ENCODE assay signal across 20 cellular contexts in genomic region chr3:140247775-140248174, GRCh38.
DNase-seq lines count a peak whose midpoint lies in the region; TF ChIP-seq lines count a peak whose summit lies in the region.
"Had no signal": no experiment of that assay in that cellular context is flagged by ENCODE, and none has a peak within 500 bp of the region (broad histone marks: within the 10 kb centered on the region; RNA-seq: fewer than 3 reads in every experiment).

No MANE protein-coding gene starts in this region.

- H3K27me3 Mint-ChIP-seq in MCF 10A (ENCODE audit: insufficient read depth, unreplicated experiment): peaks cover 14% of the 10 kb centered on the region

- BruUV-seq in mammary epithelial cell (replicated peaks; lab: Mats Ljungman, UMichigan): no TSS peak
- no TSS peak for BruUV-seq in MCF 10A (replicated peaks; lab: Mats Ljungman, UMichigan)

- H3K27me3 ChIP-seq in mammary epithelial cell (ENCODE audit: insufficient read depth, low read length): peaks cover 2% of the 10 kb centered on the region
- no peaks in the 10 kb centered on the region for H3K27me3 ChIP-seq in osteoblast (ENCODE audit: insufficient read depth, low read length)
- H3K27me3 ChIP-seq in left ventricle myocardium inferior (ENCODE audit: low read depth): no peaks in the 10 kb centered on the region
- H3K27me3 ChIP-seq: SJCRH30 had no signal

- H3K4me1 ChIP-seq in mammary epithelial cell (ENCODE audit: insufficient read depth, low read length) (no peaks in the 10 kb centered on the region), osteoblast (ENCODE audit: insufficient read depth, low read length) (no peaks in the 10 kb centered on the region), left ventricle myocardium inferior (peaks cover 6% of the 10 kb centered on the region)

- H3K9me3 ChIP-seq in mammary epithelial cell (replicated peaks; ENCODE audit: insufficient read depth, low read length): no peaks in the 10 kb centered on the region
- H3K9me3 ChIP-seq in osteoblast (ENCODE audit: low read depth, low read length): no peaks in the 10 kb centered on the region
- H3K9me3 ChIP-seq in left ventricle myocardium inferior (replicated peaks): no peaks in the 10 kb centered on the region
- H3K9me3 ChIP-seq: HAP-1, SJCRH30 had no signal

- no peaks in the 10 kb centered on the region for H3K36me3 ChIP-seq in mammary epithelial cell (ENCODE audit: insufficient read depth, low read length)
- no peaks in the 10 kb centered on the region for H3K36me3 ChIP-seq in osteoblast (ENCODE audit: insufficient read depth, low read length)
- H3K36me3 ChIP-seq in left ventricle myocardium inferior: no peaks in the 10 kb centered on the region
- H3K36me3 ChIP-seq: HAP-1, SJCRH30 had no signal

- no peak overlapping the region for H3K9ac ChIP-seq in mammary epithelial cell (ENCODE audit: insufficient read depth, low read length)

- H3K4me2 ChIP-seq in mammary epithelial cell (ENCODE audit: insufficient read depth, low read depth, low read length) (no peak overlapping the region), osteoblast (ENCODE audit: insufficient read depth, low read length) (no peak overlapping the region)

- in situ Hi-C loops in mammary epithelial cell (cut with MboI; ENCODE audit: low sequenced_read_pairs in 2 of 2): no loop called here

- peak; percentile 13 for DNase-seq in mammary epithelial cell
- DNase-seq in MCF 10A (ENCODE audit: unreplicated experiment): no peak
- DNase-seq in SW480 (ENCODE audit: low spot score): peak; percentile 95
- peak; percentile 15 for DNase-seq in osteoblast (ENCODE audit: insufficient read length, low spot score, missing footprints)
- no peak for DNase-seq in activated effector memory CD4-positive, alpha-beta T cell treated with anti-CD3 and anti-CD28 coated beads, Interleukin-2, amount 50 U/mL, for 16 hours
- DNase-seq in left ventricle myocardium inferior: no peak
- DNase-seq in foreskin melanocyte: no peak
- DNase-seq: DMS79, KBM-7, NCI-H1417, NCI-H187, NCI-H2107, NCI-H446 treated with DMSO at 0.1 percent for 48 hours, NCI-H526 treated with DMSO at 0.1 percent for 48 hours, SJCRH30, T-helper 1 cell had no signal

- dilution Hi-C loops in mammary epithelial cell (cut with HindIII; ENCODE audit: low sequenced_read_pairs): no loop called here

- H3K9me3 Mint-ChIP-seq in MCF 10A (ENCODE audit: unreplicated experiment): peaks cover 6% of the 10 kb centered on the region

- peaks cover 7% of the 10 kb centered on the region for H3K4me1 Mint-ChIP-seq in MCF 10A (ENCODE audit: insufficient read depth, unreplicated experiment)
- H3K4me1 Mint-ChIP-seq: CD14-positive monocyte had no signal

- H3K27ac ChIP-seq in mammary epithelial cell (ENCODE audit: insufficient read depth, low read depth, low read length) (no peak overlapping the region), osteoblast (ENCODE audit: low read depth, low read length) (no peak overlapping the region), left ventricle myocardium inferior (replicated peaks) (no peak overlapping the region)
- H3K27ac ChIP-seq: HL-60, SJCRH30 had no signal

- POLR2A ChIA-PET in MCF 10A (lab: Yijun Ruan, JAX): no interaction called here

- H4K20me1 ChIP-seq in mammary epithelial cell (ENCODE audit: insufficient read depth, low read length) (no peaks in the 10 kb centered on the region), osteoblast (ENCODE audit: insufficient read depth, low read length) (no peaks in the 10 kb centered on the region)

- no peak overlapping the region for H3K4me3 ChIP-seq in mammary epithelial cell (replicated peaks in 1 of 3; ENCODE audit: insufficient read depth in 1 of 3, low read depth in 2 of 3, low read length in 3 of 3)
- H3K4me3 ChIP-seq in osteoblast (ENCODE audit: insufficient read depth, low read length): no peak overlapping the region
- H3K4me3 ChIP-seq in left ventricle myocardium inferior: no peak overlapping the region
- H3K4me3 ChIP-seq: GM12878, HAP-1, SJCRH30 had no signal

- CTCF ChIA-PET in mammary epithelial cell (lab: Charles Lee; ENCODE audit: low non-redundant PET) (no interaction called here), MCF 10A (lab: Yijun Ruan, JAX) (no interaction called here)

- H3K27ac Mint-ChIP-seq in MCF 10A (ENCODE audit: low read depth, unreplicated experiment): no peak overlapping the region
- H3K27ac Mint-ChIP-seq: CD14-positive monocyte had no signal

- H3K36me3 Mint-ChIP-seq in MCF 10A (ENCODE audit: insufficient read depth, unreplicated experiment): no peaks in the 10 kb centered on the region
- H3K36me3 Mint-ChIP-seq: CD14-positive monocyte had no signal

- TF ChIP-seq CTCF in mammary epithelial cell (conservative IDR thresholded peaks at IDR 0.05 in 1 of 2, IDR thresholded peaks at IDR 0.05 in 1 of 2; ENCODE audit: extremely low read depth in 1 of 2, insufficient read depth in 1 of 2, low read depth in 1 of 2, low read length in 2 of 2): no peak
- TF ChIP-seq CTCF in MCF 10A (IDR thresholded peaks at IDR 0.05; ENCODE audit: unreplicated experiment): no peak
- no peak for TF ChIP-seq CTCF in osteoblast (IDR thresholded peaks at IDR 0.05; ENCODE audit: extremely low read depth, low read depth, low read length)
- no peak for TF ChIP-seq CTCF in left ventricle myocardium inferior (IDR thresholded peaks at IDR 0.05; ENCODE audit: borderline replicate concordance)

- H3K4me3 Mint-ChIP-seq in MCF 10A (ENCODE audit: unreplicated experiment): no peak overlapping the region
- H3K4me3 Mint-ChIP-seq: CD14-positive monocyte had no signal

- H3K79me2 ChIP-seq in mammary epithelial cell (ENCODE audit: insufficient read depth, low read length) (no peaks in the 10 kb centered on the region), osteoblast (ENCODE audit: insufficient read depth, low read length) (no peaks in the 10 kb centered on the region)

- intact Hi-C loops in mammary epithelial cell (cut with micrococcal nuclease) (no loop called here), MCF 10A (cut with micrococcal nuclease) (no loop called here), left ventricle myocardium inferior (cut with micrococcal nuclease) (no loop called here)

- H2AFZ ChIP-seq in mammary epithelial cell (ENCODE audit: low read depth, low read length) (no peak overlapping the region), osteoblast (ENCODE audit: low read length) (no peak overlapping the region)

Comparison
In these comparisons a context has a peak if more than half of its experiments do, and no peak if none do; other contexts are left out.
1. DNase-seq: peak in mammary epithelial cell (single experiment), SW480 (single experiment) and osteoblast (single experiment); none in MCF 10A (single experiment), activated effector memory CD4-positive, alpha-beta T cell treated with anti-CD3 and anti-CD28 coated beads, Interleukin-2, amount 50 U/mL, for 16 hours (single experiment), left ventricle myocardium inferior (single experiment) and foreskin melanocyte (single experiment).